ENCODE assay signal across 18 cellular contexts in genomic region chr3:145798691-145799550, GRCh38.
DNase-seq lines count a peak whose midpoint lies in the region; ATAC-seq and TF ChIP-seq lines count a peak whose summit lies in the region.
"Had no signal": no experiment of that assay in that cellular context is flagged by ENCODE, and none has a peak within 500 bp of the region (broad histone marks: within the 10 kb centered on the region; RNA-seq: fewer than 3 reads in every experiment).

No MANE protein-coding gene starts in this region.

- no peaks in the 10 kb centered on the region for H3K27me3 ChIP-seq in fibroblast of lung (ENCODE audit: control insufficient read depth, insufficient read depth, low read length)
- H3K27me3 ChIP-seq: ovary had no signal

- H3K27me3 Mint-ChIP-seq in endothelial cell (ENCODE audit: unreplicated experiment), result no peaks in the 10 kb centered on the region
- H3K27me3 Mint-ChIP-seq: B cell; stimulated activated naive CD8-positive, alpha-beta T cell treated with anti-CD3 and anti-CD28 coated beads, Interleukin-15, Interleukin-2, amounts not matched to agents 100 ng/mL and 50 ng/mL, for 24 hours had no signal

- no peak overlapping the region for H3K27ac ChIP-seq in fibroblast of lung (ENCODE audit: insufficient read depth, low read length)
- H3K27ac ChIP-seq: ovary had no signal

- no peaks in the 10 kb centered on the region for H4K20me1 ChIP-seq in fibroblast of lung (ENCODE audit: control insufficient read depth, extremely low read depth, insufficient read depth, low read length)

- no peak overlapping the region for H2AFZ ChIP-seq in fibroblast of lung (ENCODE audit: low read length)

- H3K4me1 Mint-ChIP-seq in endothelial cell (ENCODE audit: unreplicated experiment), result no peaks in the 10 kb centered on the region
- H3K4me1 Mint-ChIP-seq: B cell had no signal

- TF ChIP-seq CTCF in fibroblast of lung (conservative IDR thresholded peaks at IDR 0.05 in 1 of 2, IDR thresholded peaks at IDR 0.05 in 1 of 2; ENCODE audit: low read depth in 1 of 2, low read length in 2 of 2) (no peak), endothelial cell (IDR thresholded peaks at IDR 0.05; ENCODE audit: unreplicated experiment) (no peak)

- H3K4me2 ChIP-seq in fibroblast of lung (ENCODE audit: extremely low read depth, insufficient read depth, low read length), result no peak overlapping the region

- no peaks in the 10 kb centered on the region for H3K36me3 Mint-ChIP-seq in endothelial cell (ENCODE audit: low read depth, unreplicated experiment)

- H3K9me3 ChIP-seq in fibroblast of lung (ENCODE audit: control insufficient read depth, insufficient read depth, low read depth, low read length), result no peaks in the 10 kb centered on the region
- H3K9me3 ChIP-seq: ovary had no signal

- no peak overlapping the region for H3K9ac ChIP-seq in fibroblast of lung (ENCODE audit: insufficient read depth, low read length)

- H3K27ac Mint-ChIP-seq in endothelial cell (ENCODE audit: unreplicated experiment), result no peak overlapping the region
- H3K27ac Mint-ChIP-seq: activated T-cell treated with anti-CD3 and anti-CD28 coated beads, Interleukin-2, amount 50 U/mL, for 72 hours; B cell; stimulated activated naive CD8-positive, alpha-beta T cell treated with anti-CD3 and anti-CD28 coated beads, Interleukin-15, Interleukin-2, amounts not matched to agents 100 ng/mL and 50 ng/mL, for 24 hours had no signal

- H3K4me3 ChIP-seq in fibroblast of lung (replicated peaks in 1 of 4; ENCODE audit: control extremely low read depth in 1 of 4, insufficient read depth in 1 of 4, low read depth in 3 of 4, low read length in 4 of 4), result no peak overlapping the region
- H3K4me3 ChIP-seq: ovary had no signal

- H3K4me3 Mint-ChIP-seq in endothelial cell (ENCODE audit: unreplicated experiment), result no peak overlapping the region
- H3K4me3 Mint-ChIP-seq: activated T-cell treated with anti-CD3 and anti-CD28 coated beads, Interleukin-2, amount 50 U/mL, for 72 hours; B cell; stimulated activated naive CD8-positive, alpha-beta T cell treated with anti-CD3 and anti-CD28 coated beads, Interleukin-15, Interleukin-2, amounts not matched to agents 100 ng/mL and 50 ng/mL, for 24 hours had no signal

- no peaks in the 10 kb centered on the region for H3K9me3 Mint-ChIP-seq in endothelial cell (ENCODE audit: unreplicated experiment)

- no peaks in the 10 kb centered on the region for H3K36me3 ChIP-seq in fibroblast of lung (ENCODE audit: control insufficient read depth, insufficient read depth, low read length)
- H3K36me3 ChIP-seq: ovary had no signal

- no peaks in the 10 kb centered on the region for H3K4me1 ChIP-seq in fibroblast of lung (ENCODE audit: control insufficient read depth, extremely low read depth, insufficient read depth, low read length)

- no peaks in the 10 kb centered on the region for H3K79me2 ChIP-seq in fibroblast of lung (ENCODE audit: control insufficient read depth, insufficient read depth, low read length)

- peak; percentile 29 for DNase-seq in Ammon's horn (ENCODE audit: low spot score)
- DNase-seq in NCI-H69 (lab: John Stamatoyannopoulos, UW), result peak; percentile 57
- DNase-seq in fibroblast of lung (ENCODE audit: low read depth in 2 of 2), result peak; percentile 12
- DNase-seq in pons (ENCODE audit: low spot score), result peak; percentile 5
- no peak for DNase-seq in AG08395 (ENCODE audit: low spot score)
- no peak for DNase-seq in endothelial cell (ENCODE audit: low spot score)
- DNase-seq: activated CD4-positive, alpha-beta T cell treated with anti-CD3 and anti-CD28 coated beads, Interleukin-2, amount 50 U/mL, for 4 hours; activated T-cell treated with anti-CD3 and anti-CD28 coated beads, Interleukin-2, amount 50 U/mL, for 72 hours; DMS153; erythroblast; Karpas-422; NCI-H1417; NCI-H524 treated with DMSO at 0.1 percent for 48 hours; ovary had no signal

- ATAC-seq in HG03175 (IDR thresholded peaks at IDR 0.05; ENCODE audit: unreplicated experiment) (no peak), HG03025 (IDR thresholded peaks at IDR 0.05; ENCODE audit: low FRiP score, unreplicated experiment) (no peak)
- ATAC-seq: activated T-cell treated with anti-CD3 and anti-CD28 coated beads, Interleukin-2, amount 50 U/mL, for 72 hours had no signal

Comparison
In these comparisons a context has a peak if more than half of its experiments do, and no peak if none do; other contexts are left out.
1. DNase-seq: peak in Ammon's horn (single experiment), NCI-H69 (single experiment), fibroblast of lung (2 of 2) and pons (single experiment); none in AG08395 (single experiment) and endothelial cell (single experiment).